8 cellular contexts compared by ENCODE assay signal in genomic region chr16:88634141-88634993, GRCh38. TPM values are rescaled to one million over a fixed set of nuclear protein-coding genes. Genes with fewer than 3 reads are reported as not detected.
DNase-seq lines count a peak whose midpoint lies in the region; ATAC-seq and TF ChIP-seq lines count a peak whose summit lies in the region.

No MANE protein-coding gene starts in this region.

- in situ Hi-C loops in KBM-7 (cut with MboI; ENCODE audit: low pct_unique_long_range_greater_than_20kb, low sequenced_read_pairs) (no loop called here), G401 (cut with HindIII; ENCODE audit: low sequenced_read_pairs) (no loop called here)

- H3K36me3 Mint-ChIP-seq in activated naive CD4-positive, alpha-beta T cell treated with anti-CD3 and anti-CD28 coated beads, Interleukin-2, amount 50 U/mL, for 24 hours, result peaks cover 2% of the 10 kb centered on the region

- 8% methylated on average over 32 of the region's 82 CpGs for WGBS in hepatocyte (ENCODE audit: low lambda C conversion rate, missing lambda C conversion rate)

- ATAC-seq in GM21619 (IDR thresholded peaks at IDR 0.05; ENCODE audit: unreplicated experiment), result peak; percentile 47

- peaks cover 5% of the 10 kb centered on the region for H4K20me1 ChIP-seq in hepatocyte (ENCODE audit: insufficient read depth, poor library complexity, severe bottlenecking)

- H3K9me2 ChIP-seq in hepatocyte (replicated peaks; ENCODE audit: insufficient read depth), result no peaks in the 10 kb centered on the region

- H3K4me1 ChIP-seq in hepatocyte (ENCODE audit: insufficient read depth), result peaks cover 9% of the 10 kb centered on the region

- H3K4me3 Mint-ChIP-seq in activated naive CD4-positive, alpha-beta T cell treated with anti-CD3 and anti-CD28 coated beads, Interleukin-2, amount 50 U/mL, for 24 hours, result peak overlapping the region; percentile 74

- DNase-seq in DMS53 treated with DMSO at 0.1 percent for 48 hours (lab: John Stamatoyannopoulos, UW; ENCODE audit: unreplicated experiment) (peak; percentile 22), NOMO-1 treated with DMSO at 0.1 percent for 48 hours (lab: John Stamatoyannopoulos, UW; ENCODE audit: unreplicated experiment) (peak; percentile 44), hepatocyte (ENCODE audit: low spot score) (peak; percentile 75), KBM-7 (no peak), G401 (ENCODE audit: low spot score) (no peak)
- DNase-seq in stimulated activated CD4-positive, alpha-beta T cell treated with anti-CD3 and anti-CD28 coated beads, Interleukin-1b, Interleukin-23, amount 100 ng/mL, for 48 hours, result peak; percentile 24

- H3K4me1 Mint-ChIP-seq in activated naive CD4-positive, alpha-beta T cell treated with anti-CD3 and anti-CD28 coated beads, Interleukin-2, amount 50 U/mL, for 24 hours, result peaks cover 35% of the 10 kb centered on the region

- no peaks in the 10 kb centered on the region for H3K9me3 Mint-ChIP-seq in activated naive CD4-positive, alpha-beta T cell treated with anti-CD3 and anti-CD28 coated beads, Interleukin-2, amount 50 U/mL, for 24 hours

- H3K27ac Mint-ChIP-seq in activated naive CD4-positive, alpha-beta T cell treated with anti-CD3 and anti-CD28 coated beads, Interleukin-2, amount 50 U/mL, for 24 hours, result no peak overlapping the region

- H3K4me3 ChIP-seq in hepatocyte, result no peak overlapping the region

- peaks cover 9% of the 10 kb centered on the region for H3K27me3 ChIP-seq in hepatocyte

- H2AFZ ChIP-seq in hepatocyte, result no peak overlapping the region

- H3K36me3 ChIP-seq in hepatocyte (replicated peaks; ENCODE audit: insufficient read depth, low read depth), result no peaks in the 10 kb centered on the region

- peaks cover 1% of the 10 kb centered on the region for H3K27me3 Mint-ChIP-seq in activated naive CD4-positive, alpha-beta T cell treated with anti-CD3 and anti-CD28 coated beads, Interleukin-2, amount 50 U/mL, for 24 hours

- H3K79me2 ChIP-seq in hepatocyte, result no peaks in the 10 kb centered on the region

- H3K4me2 ChIP-seq in hepatocyte, result peak overlapping the region; percentile 97

- no peaks in the 10 kb centered on the region for H3K9me3 ChIP-seq in hepatocyte (ENCODE audit: low read depth)

- H3K27ac ChIP-seq in hepatocyte, result no peak overlapping the region

- no peak for TF ChIP-seq CTCF in hepatocyte (IDR thresholded peaks at IDR 0.05; ENCODE audit: poor library complexity)

RNA-seq across cellular contexts. Expression of gene IL17C, which starts 4.0 kb away (rescaled TPM):
- total RNA-seq in hepatocyte, result 0.40 TPM in 1 of 2 replicates, not detected in the other
- polyA plus RNA-seq in hepatocyte, result 0.57 and 0.79 TPM in 2 replicates
- total RNA-seq in G401 (2014; rRNA removed; shearing (Covaris generic)), result 0.43 TPM in 1 of 2 replicates, not detected in the other

RNA-seq across cellular contexts. Expression of gene CYBA, which starts 16.5 kb away (rescaled TPM):
- 196 and 255 TPM in 2 replicates for total RNA-seq in hepatocyte
- polyA plus RNA-seq in hepatocyte, result 419 and 516 TPM in 2 replicates
- 299 and 403 TPM in 2 replicates for total RNA-seq in G401 (2014; rRNA removed; shearing (Covaris generic))

RNA-seq across cellular contexts. Expression of gene MVD, which starts 28.5 kb away (rescaled TPM):
- 71.9 and 78.6 TPM in 2 replicates for total RNA-seq in hepatocyte
- polyA plus RNA-seq in hepatocyte, result 142 and 152 TPM in 2 replicates
- total RNA-seq in G401 (2014; rRNA removed; shearing (Covaris generic)), result 48.9 and 63.5 TPM in 2 replicates

RNA-seq across cellular contexts. Expression of gene SNAI3, which starts 51.9 kb away (rescaled TPM):
- total RNA-seq in hepatocyte, result 1.7 and 2.5 TPM in 2 replicates
- 4.1 and 5.0 TPM in 2 replicates for polyA plus RNA-seq in hepatocyte
- total RNA-seq in G401 (2014; rRNA removed; shearing (Covaris generic)), result 0.18 and 0.88 TPM in 2 replicates

Comparison
In these comparisons a context has a peak if more than half of its experiments do, and no peak if none do; other contexts are left out.
1. DNase-seq: peak in DMS53 treated with DMSO at 0.1 percent for 48 hours (single experiment), NOMO-1 treated with DMSO at 0.1 percent for 48 hours (single experiment), hepatocyte (single experiment) and stimulated activated CD4-positive, alpha-beta T cell treated with anti-CD3 and anti-CD28 coated beads, Interleukin-1b, Interleukin-23, amount 100 ng/mL, for 48 hours (single experiment); none in KBM-7 (single experiment) and G401 (single experiment).